ENCODE assay signal across 1 cellular context in the genomic region with DNA sequence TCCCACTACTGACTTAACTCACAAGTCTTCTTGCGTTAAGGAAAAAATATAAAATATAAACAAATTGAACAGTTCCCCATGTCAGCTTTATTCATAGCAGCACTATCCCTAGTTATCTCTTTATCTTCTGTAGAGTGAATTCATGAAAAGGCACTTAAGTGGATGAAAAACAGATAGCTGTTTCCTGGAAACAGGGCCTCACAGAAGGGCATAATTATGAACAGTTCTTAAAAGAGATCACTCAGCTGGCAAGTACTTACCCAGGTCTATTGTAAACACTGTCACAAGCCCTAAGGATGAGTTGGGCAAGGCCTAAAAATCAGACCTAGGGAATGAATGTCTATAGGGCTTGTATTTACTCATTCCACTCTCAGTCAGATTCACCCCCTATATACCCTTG.
TF ChIP-seq lines count a peak whose summit lies in the region.

No MANE protein-coding gene starts in this region.

TF ChIP-seq in IMR-90, 13 proteins besides CTCF, POLR2A, EP300 and RAD21 (continued from another document):
- no peak for TF ChIP-seq BHLHE40 (IDR thresholded peaks at IDR 0.05; ENCODE audit: low read depth, low read length)
- no peak for TF ChIP-seq NFE2L2 (IDR thresholded peaks at IDR 0.05; ENCODE audit: low read depth, low read length)
- TF ChIP-seq RCOR1 (IDR thresholded peaks at IDR 0.05; ENCODE audit: insufficient replicate concordance, low read length) = no peak
- TF ChIP-seq, protein P1, sequence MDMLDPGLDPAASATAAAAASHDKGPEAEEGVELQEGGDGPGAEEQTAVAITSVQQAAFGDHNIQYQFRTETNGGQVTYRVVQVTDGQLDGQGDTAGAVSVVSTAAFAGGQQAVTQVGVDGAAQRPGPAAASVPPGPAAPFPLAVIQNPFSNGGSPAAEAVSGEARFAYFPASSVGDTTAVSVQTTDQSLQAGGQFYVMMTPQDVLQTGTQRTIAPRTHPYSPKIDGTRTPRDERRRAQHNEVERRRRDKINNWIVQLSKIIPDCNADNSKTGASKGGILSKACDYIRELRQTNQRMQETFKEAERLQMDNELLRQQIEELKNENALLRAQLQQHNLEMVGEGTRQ (IDR thresholded peaks at IDR 0.05; ENCODE audit: low read depth, low read length) = no peak
- TF ChIP-seq MAZ (IDR thresholded peaks at IDR 0.05; ENCODE audit: borderline replicate concordance, low read depth, low read length) = no peak
- no peak for TF ChIP-seq CHD1 (IDR thresholded peaks at IDR 0.05; ENCODE audit: low read depth, low read length)
- no peak for TF ChIP-seq CEBPB (IDR thresholded peaks at IDR 0.05; ENCODE audit: low read depth, low read length)
- TF ChIP-seq SMC3 (IDR thresholded peaks at IDR 0.05; ENCODE audit: low read depth, low read length) = no peak
- TF ChIP-seq MAFK (IDR thresholded peaks at IDR 0.05; ENCODE audit: low read depth, low read length) = no peak
- TF ChIP-seq RFX5 (IDR thresholded peaks at IDR 0.05; ENCODE audit: low read depth, low read length) = no peak
- no peak for TF ChIP-seq MXI1 (IDR thresholded peaks at IDR 0.05; ENCODE audit: borderline replicate concordance, low read depth, low read length)
